ENCODE assay signal across 8 cellular contexts in the genomic region with DNA sequence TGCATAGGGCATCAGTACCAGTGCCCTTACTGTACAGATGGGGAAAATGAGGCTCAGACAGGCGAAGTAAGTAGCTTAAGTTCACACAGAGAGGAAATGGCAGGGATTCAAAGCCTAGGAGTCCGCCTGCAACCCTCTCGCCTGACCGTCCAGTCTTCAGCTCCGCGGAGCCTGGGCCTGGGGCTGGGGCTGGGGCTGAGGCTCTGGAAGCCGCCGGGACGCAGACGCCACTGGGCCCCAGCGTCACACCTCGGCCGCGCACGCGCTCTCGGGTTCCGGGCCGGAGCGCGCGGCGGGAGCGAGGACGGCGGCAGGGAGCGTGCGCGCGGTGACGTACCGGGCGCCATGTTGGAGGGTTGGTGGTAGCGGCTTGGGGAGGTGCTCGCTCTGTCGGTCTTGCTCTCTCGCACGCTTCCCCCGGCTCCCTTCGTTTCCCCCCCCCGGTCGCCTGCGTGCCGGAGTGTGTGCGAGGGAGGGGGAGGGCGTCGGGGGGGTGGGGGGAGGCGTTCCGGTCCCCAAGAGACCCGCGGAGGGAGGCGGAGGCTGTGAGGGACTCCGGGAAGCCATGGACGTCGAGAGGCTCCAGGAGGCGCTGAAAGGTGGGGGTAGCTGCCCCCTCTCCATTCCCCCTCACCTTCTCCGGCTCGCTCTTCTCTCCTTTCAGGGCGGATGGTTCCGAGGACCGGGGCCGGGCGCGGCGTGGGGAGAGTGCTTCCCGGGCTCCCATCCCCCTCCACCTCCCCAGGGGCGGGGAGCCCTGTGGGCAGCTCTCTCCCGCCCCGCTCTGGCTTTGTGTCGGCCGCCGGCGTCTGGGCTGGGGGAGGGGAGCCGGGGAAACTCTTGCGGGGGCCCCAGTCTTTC. TPM values are rescaled to one million over a fixed set of nuclear protein-coding genes. Genes with fewer than 3 reads are reported as not detected.
DNase-seq lines count a peak whose midpoint lies in the region; ATAC-seq and TF ChIP-seq lines count a peak whose summit lies in the region.

A gene with protein sequence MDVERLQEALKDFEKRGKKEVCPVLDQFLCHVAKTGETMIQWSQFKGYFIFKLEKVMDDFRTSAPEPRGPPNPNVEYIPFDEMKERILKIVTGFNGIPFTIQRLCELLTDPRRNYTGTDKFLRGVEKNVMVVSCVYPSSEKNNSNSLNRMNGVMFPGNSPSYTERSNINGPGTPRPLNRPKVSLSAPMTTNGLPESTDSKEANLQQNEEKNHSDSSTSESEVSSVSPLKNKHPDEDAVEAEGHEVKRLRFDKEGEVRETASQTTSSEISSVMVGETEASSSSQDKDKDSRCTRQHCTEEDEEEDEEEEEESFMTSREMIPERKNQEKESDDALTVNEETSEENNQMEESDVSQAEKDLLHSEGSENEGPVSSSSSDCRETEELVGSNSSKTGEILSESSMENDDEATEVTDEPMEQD (plus strand): TSS at position 339 of the 861 bp plus-strand sequence. CDS start 227 bp downstream, at position 566.

- peak within 1 kb of the TSS; percentile 96 for H3K4me3 Mint-ChIP-seq in activated T-cell treated with anti-CD3 and anti-CD28 coated beads, Interleukin-2, amount 50 U/mL, for 4 hours

- H4K20me1 ChIP-seq in PC-9 (ENCODE audit: insufficient read depth), result peaks cover 39% of the 10 kb centered on the region

- H3K36me3 Mint-ChIP-seq in activated T-cell treated with anti-CD3 and anti-CD28 coated beads, Interleukin-2, amount 50 U/mL, for 4 hours (ENCODE audit: insufficient read depth), result peaks cover 28% of the 10 kb centered on the region

- CTCF ChIA-PET in PC-9 (lab: Charles Lee), result no interaction called here

- no peaks in the 10 kb centered on the region for H3K27me3 ChIP-seq in HUES48 (ENCODE audit: control insufficient read depth, insufficient read depth, low read length)
- no peaks in the 10 kb centered on the region for H3K27me3 ChIP-seq in PC-9 (ENCODE audit: insufficient read depth, low read depth)

- no peaks in the 10 kb centered on the region for H3K27me3 Mint-ChIP-seq in activated T-cell treated with anti-CD3 and anti-CD28 coated beads, Interleukin-2, amount 50 U/mL, for 4 hours (ENCODE audit: low read depth)

- intact Hi-C loops in PC-9 (cut with micrococcal nuclease; ENCODE audit: unreplicated experiment), result loop anchor here (2.0 to 5.0 kb wide), 2 partner anchors 58 to 61 kb away; no protein-coding TSS in a partner anchor

- no peaks in the 10 kb centered on the region for H3K9me2 ChIP-seq in PC-9 (ENCODE audit: insufficient read depth)

- DNase-seq in DMS114 treated with DMSO at 0.1 percent for 48 hours (lab: John Stamatoyannopoulos, UW; ENCODE audit: unreplicated experiment) (peak; percentile 65), PC-9 (peak; percentile 45 to 86), myocyte (ENCODE audit: low read depth) (peak; percentile 91)
- peak; percentile 86 for DNase-seq in activated T-cell treated with anti-CD3 and anti-CD28 coated beads, Interleukin-2, amount 50 U/mL, for 4 hours
- peak; percentile 77 to 82 for DNase-seq in stimulated activated CD8-positive, alpha-beta memory T cell treated with anti-CD3 and anti-CD28 coated beads, Interleukin-7, amount 100 ng/mL, for 48 hours (ENCODE audit: extremely low read depth in 1 of 2, low read depth in 1 of 2)

- no peak for TF ChIP-seq CTCF in PC-9 (conservative IDR thresholded peaks at IDR 0.05)

- BruUV-seq in PC-9 (replicated peaks; lab: Mats Ljungman, UMichigan), result TSS peak; percentile 88

- H3K4me3 ChIP-seq in HUES48 (ENCODE audit: low read depth, low read length) (peak within 1 kb of the TSS; percentile 93), PC-9 (peak within 1 kb of the TSS; percentile 65)

- peaks cover 40% of the 10 kb centered on the region for H3K4me1 Mint-ChIP-seq in activated T-cell treated with anti-CD3 and anti-CD28 coated beads, Interleukin-2, amount 50 U/mL, for 4 hours (ENCODE audit: low read depth)

- H3K9me3 Mint-ChIP-seq in activated T-cell treated with anti-CD3 and anti-CD28 coated beads, Interleukin-2, amount 50 U/mL, for 4 hours, result no peaks in the 10 kb centered on the region

- peak within 1 kb of the TSS; percentile 96 for H2AFZ ChIP-seq in PC-9

- peaks cover 48% of the 10 kb centered on the region for H3K79me2 ChIP-seq in PC-9 (ENCODE audit: low read depth)

- H3K9me3 ChIP-seq in HUES48 (ENCODE audit: control insufficient read depth, insufficient read depth, low read length) (no peaks in the 10 kb centered on the region), PC-9 (ENCODE audit: insufficient read depth, low read depth) (no peaks in the 10 kb centered on the region)

- peaks cover 37% of the 10 kb centered on the region for H3K36me3 ChIP-seq in HUES48 (ENCODE audit: control insufficient read depth, insufficient read depth, low read length)
- H3K36me3 ChIP-seq in PC-9 (ENCODE audit: low read depth), result peaks cover 16% of the 10 kb centered on the region; the same call in 1 of the 2 replicates

- peak within 1 kb of the TSS; percentile 87 for H3K9ac ChIP-seq in HUES48 (ENCODE audit: low read depth, low read length)

- POLR2A ChIA-PET in PC-9 (lab: Charles Lee; ENCODE audit: unreplicated experiment), result interaction anchor here (0.8 kb wide), 1 partner anchor 21 kb away, joined by 5 read pairs; no protein-coding TSS in a partner anchor

- H3K4me2 ChIP-seq in PC-9, result peak within 1 kb of the TSS; percentile 88

- no peaks in the 10 kb centered on the region for H3F3A ChIP-seq in PC-9 (ENCODE audit: insufficient read depth, low read depth)

- H3K27ac ChIP-seq in HUES48 (ENCODE audit: low read depth, low read length) (peak within 1 kb of the TSS; percentile 99), PC-9 (peak within 1 kb of the TSS; percentile 54)

- H3K4me1 ChIP-seq in HUES48 (ENCODE audit: control insufficient read depth, insufficient read depth, low read length) (peaks cover 10% of the 10 kb centered on the region), PC-9 (replicated peaks; ENCODE audit: insufficient read depth) (peaks cover 21% of the 10 kb centered on the region)

- peak; percentile 91 for ATAC-seq in GM21423 (IDR thresholded peaks at IDR 0.05; ENCODE audit: unreplicated experiment)
- peak; percentile 87 to 88 for ATAC-seq in activated T-cell treated with anti-CD3 and anti-CD28 coated beads, Interleukin-2, amount 50 U/mL, for 4 hours
- peak; percentile 99 for ATAC-seq in esophagus mucosa

RNA-seq across cellular contexts. Expression of the gene that starts here (rescaled TPM):
- total RNA-seq in PC-9 (2021) (63.2 and 97.4 TPM in 2 replicates), esophagus mucosa (44.5 TPM), myocyte (95.2 and 124 TPM in 2 replicates)
- 100 to 1,000 TPM; 108 to 119 (median 119) TPM for total RNA-seq in activated T-cell treated with anti-CD3 and anti-CD28 coated beads, Interleukin-2, amount 50 U/mL, for 4 hours
- polyA plus RNA-seq in myocyte (2012), result 38.3 TPM

Comparison
In these comparisons a context has a peak if more than half of its experiments do, and no peak if none do; other contexts are left out.
1. Peak in every context shown above with its lines: DNase-seq, ATAC-seq, H3K4me3 ChIP-seq and H3K27ac ChIP-seq.